In the genomic region with DNA sequence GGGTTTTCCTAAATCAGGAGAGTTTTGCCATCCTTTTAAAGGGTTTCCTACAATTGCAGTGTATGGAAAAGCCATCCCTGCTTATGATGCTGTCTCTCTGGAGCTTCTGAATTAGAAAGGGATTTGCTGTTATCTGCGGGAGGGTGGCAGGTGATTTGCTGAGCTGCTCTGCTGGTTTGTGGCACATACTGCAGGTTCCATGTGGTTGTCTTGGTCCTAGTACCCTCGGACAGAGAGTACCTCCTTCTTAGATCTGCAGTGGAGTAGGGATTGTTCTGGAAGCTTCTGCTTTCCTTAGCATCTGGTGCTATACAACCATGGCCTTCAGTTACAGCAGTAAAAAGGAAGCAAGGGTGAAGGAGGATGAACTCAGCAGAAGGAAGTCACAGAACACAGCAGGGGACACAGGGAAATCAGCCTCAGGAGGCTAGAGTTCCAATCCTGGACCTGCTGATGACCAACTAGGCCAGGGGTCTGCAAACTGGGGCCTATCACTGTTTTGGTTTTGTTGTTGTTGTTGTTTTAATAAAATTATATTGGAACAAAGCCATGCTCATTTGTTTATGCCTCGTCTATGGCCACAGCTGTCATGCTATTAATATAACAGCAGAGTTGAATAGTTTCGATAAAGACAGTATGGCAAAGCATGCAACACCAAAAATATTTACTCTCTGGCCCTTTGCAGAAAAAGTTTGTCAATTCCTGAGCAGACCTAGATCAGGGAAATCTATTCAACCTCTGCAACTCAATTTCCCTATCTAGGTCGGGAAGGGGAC, we compare ENCODE assay signal across 1 cellular context.
TF ChIP-seq lines count a peak whose summit lies in the region.

No MANE protein-coding gene starts in this region.

TF ChIP-seq in GM23338, 12 proteins besides CTCF, POLR2A, EP300 and RAD21:
- TF ChIP-seq, protein P1, sequence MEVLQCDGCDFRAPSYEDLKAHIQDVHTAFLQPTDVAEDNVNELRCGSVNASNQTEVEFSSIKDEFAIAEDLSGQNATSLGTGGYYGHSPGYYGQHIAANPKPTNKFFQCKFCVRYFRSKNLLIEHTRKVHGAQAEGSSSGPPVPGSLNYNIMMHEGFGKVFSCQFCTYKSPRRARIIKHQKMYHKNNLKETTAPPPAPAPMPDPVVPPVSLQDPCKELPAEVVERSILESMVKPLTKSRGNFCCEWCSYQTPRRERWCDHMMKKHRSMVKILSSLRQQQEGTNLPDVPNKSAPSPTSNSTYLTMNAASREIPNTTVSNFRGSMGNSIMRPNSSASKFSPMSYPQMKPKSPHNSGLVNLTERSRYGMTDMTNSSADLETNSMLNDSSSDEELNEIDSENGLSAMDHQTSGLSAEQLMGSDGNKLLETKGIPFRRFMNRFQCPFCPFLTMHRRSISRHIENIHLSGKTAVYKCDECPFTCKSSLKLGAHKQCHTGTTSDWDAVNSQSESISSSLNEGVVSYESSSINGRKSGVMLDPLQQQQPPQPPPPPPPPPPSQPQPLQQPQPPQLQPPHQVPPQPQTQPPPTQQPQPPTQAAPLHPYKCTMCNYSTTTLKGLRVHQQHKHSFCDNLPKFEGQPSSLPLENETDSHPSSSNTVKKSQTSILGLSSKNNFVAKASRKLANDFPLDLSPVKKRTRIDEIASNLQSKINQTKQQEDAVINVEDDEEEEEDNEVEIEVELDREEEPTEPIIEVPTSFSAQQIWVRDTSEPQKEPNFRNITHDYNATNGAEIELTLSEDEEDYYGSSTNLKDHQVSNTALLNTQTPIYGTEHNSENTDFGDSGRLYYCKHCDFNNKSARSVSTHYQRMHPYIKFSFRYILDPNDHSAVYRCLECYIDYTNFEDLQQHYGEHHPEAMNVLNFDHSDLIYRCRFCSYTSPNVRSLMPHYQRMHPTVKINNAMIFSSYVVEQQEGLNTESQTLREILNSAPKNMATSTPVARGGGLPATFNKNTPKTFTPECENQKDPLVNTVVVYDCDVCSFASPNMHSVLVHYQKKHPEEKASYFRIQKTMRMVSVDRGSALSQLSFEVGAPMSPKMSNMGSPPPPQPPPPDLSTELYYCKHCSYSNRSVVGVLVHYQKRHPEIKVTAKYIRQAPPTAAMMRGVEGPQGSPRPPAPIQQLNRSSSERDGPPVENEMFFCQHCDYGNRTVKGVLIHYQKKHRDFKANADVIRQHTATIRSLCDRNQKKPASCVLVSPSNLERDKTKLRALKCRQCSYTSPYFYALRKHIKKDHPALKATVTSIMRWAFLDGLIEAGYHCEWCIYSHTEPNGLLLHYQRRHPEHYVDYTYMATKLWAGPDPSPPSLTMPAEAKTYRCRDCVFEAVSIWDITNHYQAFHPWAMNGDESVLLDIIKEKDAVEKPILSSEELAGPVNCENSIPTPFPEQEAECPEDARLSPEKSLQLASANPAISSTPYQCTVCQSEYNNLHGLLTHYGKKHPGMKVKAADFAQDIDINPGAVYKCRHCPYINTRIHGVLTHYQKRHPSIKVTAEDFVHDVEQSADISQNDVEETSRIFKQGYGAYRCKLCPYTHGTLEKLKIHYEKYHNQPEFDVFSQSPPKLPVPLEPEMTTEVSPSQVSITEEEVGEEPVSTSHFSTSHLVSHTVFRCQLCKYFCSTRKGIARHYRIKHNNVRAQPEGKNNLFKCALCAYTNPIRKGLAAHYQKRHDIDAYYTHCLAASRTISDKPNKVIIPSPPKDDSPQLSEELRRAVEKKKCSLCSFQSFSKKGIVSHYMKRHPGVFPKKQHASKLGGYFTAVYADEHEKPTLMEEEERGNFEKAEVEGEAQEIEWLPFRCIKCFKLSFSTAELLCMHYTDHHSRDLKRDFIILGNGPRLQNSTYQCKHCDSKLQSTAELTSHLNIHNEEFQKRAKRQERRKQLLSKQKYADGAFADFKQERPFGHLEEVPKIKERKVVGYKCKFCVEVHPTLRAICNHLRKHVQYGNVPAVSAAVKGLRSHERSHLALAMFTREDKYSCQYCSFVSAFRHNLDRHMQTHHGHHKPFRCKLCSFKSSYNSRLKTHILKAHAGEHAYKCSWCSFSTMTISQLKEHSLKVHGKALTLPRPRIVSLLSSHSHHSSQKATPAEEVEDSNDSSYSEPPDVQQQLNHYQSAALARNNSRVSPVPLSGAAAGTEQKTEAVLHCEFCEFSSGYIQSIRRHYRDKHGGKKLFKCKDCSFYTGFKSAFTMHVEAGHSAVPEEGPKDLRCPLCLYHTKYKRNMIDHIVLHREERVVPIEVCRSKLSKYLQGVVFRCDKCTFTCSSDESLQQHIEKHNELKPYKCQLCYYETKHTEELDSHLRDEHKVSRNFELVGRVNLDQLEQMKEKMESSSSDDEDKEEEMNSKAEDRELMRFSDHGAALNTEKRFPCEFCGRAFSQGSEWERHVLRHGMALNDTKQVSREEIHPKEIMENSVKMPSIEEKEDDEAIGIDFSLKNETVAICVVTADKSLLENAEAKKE (CRISPR knock-in tag; IDR thresholded peaks at IDR 0.05) = no peak
- TF ChIP-seq, protein P2, sequence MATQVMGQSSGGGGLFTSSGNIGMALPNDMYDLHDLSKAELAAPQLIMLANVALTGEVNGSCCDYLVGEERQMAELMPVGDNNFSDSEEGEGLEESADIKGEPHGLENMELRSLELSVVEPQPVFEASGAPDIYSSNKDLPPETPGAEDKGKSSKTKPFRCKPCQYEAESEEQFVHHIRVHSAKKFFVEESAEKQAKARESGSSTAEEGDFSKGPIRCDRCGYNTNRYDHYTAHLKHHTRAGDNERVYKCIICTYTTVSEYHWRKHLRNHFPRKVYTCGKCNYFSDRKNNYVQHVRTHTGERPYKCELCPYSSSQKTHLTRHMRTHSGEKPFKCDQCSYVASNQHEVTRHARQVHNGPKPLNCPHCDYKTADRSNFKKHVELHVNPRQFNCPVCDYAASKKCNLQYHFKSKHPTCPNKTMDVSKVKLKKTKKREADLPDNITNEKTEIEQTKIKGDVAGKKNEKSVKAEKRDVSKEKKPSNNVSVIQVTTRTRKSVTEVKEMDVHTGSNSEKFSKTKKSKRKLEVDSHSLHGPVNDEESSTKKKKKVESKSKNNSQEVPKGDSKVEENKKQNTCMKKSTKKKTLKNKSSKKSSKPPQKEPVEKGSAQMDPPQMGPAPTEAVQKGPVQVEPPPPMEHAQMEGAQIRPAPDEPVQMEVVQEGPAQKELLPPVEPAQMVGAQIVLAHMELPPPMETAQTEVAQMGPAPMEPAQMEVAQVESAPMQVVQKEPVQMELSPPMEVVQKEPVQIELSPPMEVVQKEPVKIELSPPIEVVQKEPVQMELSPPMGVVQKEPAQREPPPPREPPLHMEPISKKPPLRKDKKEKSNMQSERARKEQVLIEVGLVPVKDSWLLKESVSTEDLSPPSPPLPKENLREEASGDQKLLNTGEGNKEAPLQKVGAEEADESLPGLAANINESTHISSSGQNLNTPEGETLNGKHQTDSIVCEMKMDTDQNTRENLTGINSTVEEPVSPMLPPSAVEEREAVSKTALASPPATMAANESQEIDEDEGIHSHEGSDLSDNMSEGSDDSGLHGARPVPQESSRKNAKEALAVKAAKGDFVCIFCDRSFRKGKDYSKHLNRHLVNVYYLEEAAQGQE (IDR thresholded peaks at IDR 0.05; ENCODE audit: unreplicated experiment) = no peak
- TF ChIP-seq EZH2 (IDR thresholded peaks at IDR 0.05; ENCODE audit: low read depth, unreplicated experiment) (no peak), EZH2phosphoT487 (IDR thresholded peaks at IDR 0.05; ENCODE audit: unreplicated experiment) (no peak), ZNF331 (CRISPR knock-in tag; IDR thresholded peaks at IDR 0.05; ENCODE audit: low read depth) (no peak), POLR2AphosphoS5 (IDR thresholded peaks at IDR 0.05; ENCODE audit: low read depth) (no peak), JUNB (IDR thresholded peaks at IDR 0.05; ENCODE audit: unreplicated experiment) (no peak), ZNF114 (CRISPR knock-in tag; IDR thresholded peaks at IDR 0.05) (no peak), CREB1 (CRISPR knock-in tag; IDR thresholded peaks at IDR 0.05; ENCODE audit: low read depth) (no peak), NANOG (IDR thresholded peaks at IDR 0.05; ENCODE audit: borderline replicate concordance) (no peak), STAT1 (IDR thresholded peaks at IDR 0.05; ENCODE audit: unreplicated experiment) (no peak)
- TF ChIP-seq, protein P3, sequence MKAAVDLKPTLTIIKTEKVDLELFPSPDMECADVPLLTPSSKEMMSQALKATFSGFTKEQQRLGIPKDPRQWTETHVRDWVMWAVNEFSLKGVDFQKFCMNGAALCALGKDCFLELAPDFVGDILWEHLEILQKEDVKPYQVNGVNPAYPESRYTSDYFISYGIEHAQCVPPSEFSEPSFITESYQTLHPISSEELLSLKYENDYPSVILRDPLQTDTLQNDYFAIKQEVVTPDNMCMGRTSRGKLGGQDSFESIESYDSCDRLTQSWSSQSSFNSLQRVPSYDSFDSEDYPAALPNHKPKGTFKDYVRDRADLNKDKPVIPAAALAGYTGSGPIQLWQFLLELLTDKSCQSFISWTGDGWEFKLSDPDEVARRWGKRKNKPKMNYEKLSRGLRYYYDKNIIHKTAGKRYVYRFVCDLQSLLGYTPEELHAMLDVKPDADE (IDR thresholded peaks at IDR 0.05) = no peak
TF ChIP-seq in GM23338: peak in this region for 0.
